Comparison of ENCODE assay signal across 8 cellular contexts in genomic region chr2:201882353-201883095, GRCh38.
A peak's percentile ranks its signal among the peaks of the same experiment; 100 is the strongest.
DNase-seq lines count a peak whose midpoint lies in the region; ATAC-seq lines count a peak whose summit lies in the region.

No MANE protein-coding gene starts in this region.

- intact Hi-C loops in activated CD4-positive, alpha-beta T cell treated with anti-CD3 and anti-CD28 coated beads, Interleukin-2, amount 10 ng/mL, durations not matched to agents 24 days and 14 days (cut with micrococcal nuclease) = no loop called here

- H3K27ac Mint-ChIP-seq in activated CD4-positive, alpha-beta T cell treated with anti-CD3 and anti-CD28 coated beads, Interleukin-2, amount 10 ng/mL, durations not matched to agents 24 days and 14 days = no peak overlapping the region
- no peak overlapping the region for H3K27ac Mint-ChIP-seq in activated T-helper 17 cell treated with anti-CD3 and anti-CD28 coated beads, Interleukin-2, amount 50 U/mL, for 72 hours
- H3K27ac Mint-ChIP-seq in naive thymus-derived CD8-positive, alpha-beta T cell = peak overlapping the region in 2 of 10 donors; percentile 17 to 27

- H3K27me3 Mint-ChIP-seq in activated CD4-positive, alpha-beta T cell treated with anti-CD3 and anti-CD28 coated beads, Interleukin-2, amount 10 ng/mL, durations not matched to agents 24 days and 14 days = peaks cover 74% of the 10 kb centered on the region
- H3K27me3 Mint-ChIP-seq in activated T-helper 17 cell treated with anti-CD3 and anti-CD28 coated beads, Interleukin-2, amount 50 U/mL, for 72 hours = peaks cover 50% of the 10 kb centered on the region
- peaks cover 24 to 71% (median 37%) of the 10 kb centered on the region in 5 donors for H3K27me3 Mint-ChIP-seq in naive thymus-derived CD8-positive, alpha-beta T cell

- ATAC-seq in activated T-helper 17 cell treated with anti-CD3 and anti-CD28 coated beads, Interleukin-2, amount 50 U/mL, for 72 hours (replicated peaks) = no peak
- ATAC-seq in naive thymus-derived CD8-positive, alpha-beta T cell = peak in 1 of 2 donors; percentile 56
- ATAC-seq in GM21528 (IDR thresholded peaks at IDR 0.05; ENCODE audit: low FRiP score, unreplicated experiment) (no peak), HG03457 (IDR thresholded peaks at IDR 0.05; ENCODE audit: unreplicated experiment) (no peak), GM19395 (IDR thresholded peaks at IDR 0.05; ENCODE audit: unreplicated experiment) (no peak)

- no peak for DNase-seq in activated CD4-positive, alpha-beta T cell treated with anti-CD3 and anti-CD28 coated beads, Interleukin-2, amount 10 ng/mL, durations not matched to agents 24 days and 14 days
- DNase-seq in activated CD4-positive, alpha-beta T cell treated with anti-CD3 and anti-CD28 coated beads, Interleukin-2, amount 50 U/mL, for 48 hours = no peak
- peak; percentile 46 for DNase-seq in LHCN-M2 (ENCODE audit: low read depth)
- peak in 3 of 10 donors; percentile 6 to 24 (median 14) for DNase-seq in naive thymus-derived CD8-positive, alpha-beta T cell

- H3K4me1 Mint-ChIP-seq in activated CD4-positive, alpha-beta T cell treated with anti-CD3 and anti-CD28 coated beads, Interleukin-2, amount 10 ng/mL, durations not matched to agents 24 days and 14 days = peaks cover 9% of the 10 kb centered on the region
- peaks cover 7% of the 10 kb centered on the region for H3K4me1 Mint-ChIP-seq in activated T-helper 17 cell treated with anti-CD3 and anti-CD28 coated beads, Interleukin-2, amount 50 U/mL, for 72 hours
- peaks cover 15 to 30% (median 25%) of the 10 kb centered on the region in 4 donors for H3K4me1 Mint-ChIP-seq in naive thymus-derived CD8-positive, alpha-beta T cell

- no peaks in the 10 kb centered on the region for H3K9me3 Mint-ChIP-seq in activated CD4-positive, alpha-beta T cell treated with anti-CD3 and anti-CD28 coated beads, Interleukin-2, amount 10 ng/mL, durations not matched to agents 24 days and 14 days
- H3K9me3 Mint-ChIP-seq in activated T-helper 17 cell treated with anti-CD3 and anti-CD28 coated beads, Interleukin-2, amount 50 U/mL, for 72 hours = no peaks in the 10 kb centered on the region
- no peaks in the 10 kb centered on the region for H3K9me3 Mint-ChIP-seq in naive thymus-derived CD8-positive, alpha-beta T cell

- POLR2A ChIA-PET in naive thymus-derived CD8-positive, alpha-beta T cell (lab: Charles Lee) = no interaction called here

- no peaks in the 10 kb centered on the region for H3K36me3 Mint-ChIP-seq in activated CD4-positive, alpha-beta T cell treated with anti-CD3 and anti-CD28 coated beads, Interleukin-2, amount 10 ng/mL, durations not matched to agents 24 days and 14 days (ENCODE audit: low read depth)
- no peaks in the 10 kb centered on the region for H3K36me3 Mint-ChIP-seq in activated T-helper 17 cell treated with anti-CD3 and anti-CD28 coated beads, Interleukin-2, amount 50 U/mL, for 72 hours (ENCODE audit: low read depth)
- H3K36me3 Mint-ChIP-seq in naive thymus-derived CD8-positive, alpha-beta T cell = peaks cover 0 to 2% (median 0%) of the 10 kb centered on the region in 3 donors

- H3K4me3 Mint-ChIP-seq in activated CD4-positive, alpha-beta T cell treated with anti-CD3 and anti-CD28 coated beads, Interleukin-2, amount 10 ng/mL, durations not matched to agents 24 days and 14 days = peak overlapping the region; percentile 35
- H3K4me3 Mint-ChIP-seq in activated T-helper 17 cell treated with anti-CD3 and anti-CD28 coated beads, Interleukin-2, amount 50 U/mL, for 72 hours = peak overlapping the region; percentile 47
- H3K4me3 Mint-ChIP-seq in naive thymus-derived CD8-positive, alpha-beta T cell = peak overlapping the region; percentile 34 to 85 (median 72)
